In genomic region chr6:129875610-129876515, GRCh38 we compare ENCODE assay signal across 13 cellular contexts. TPM values are rescaled to one million over a fixed set of nuclear protein-coding genes. Genes with fewer than 3 reads are reported as not detected.
DNase-seq lines count a peak whose midpoint lies in the region; ATAC-seq and TF ChIP-seq lines count a peak whose summit lies in the region.
"Had no signal": no experiment of that assay in that cellular context is flagged by ENCODE, and none has a peak within 500 bp of the region (broad histone marks: within the 10 kb centered on the region; RNA-seq: fewer than 3 reads in every experiment).

No MANE protein-coding gene starts in this region.

- ATAC-seq in activated CD8-positive, alpha-beta memory T cell treated with anti-CD3 and anti-CD28 coated beads, Interleukin-2, amount 10 ng/mL, durations not matched to agents 7 days and 5 days, result peak; percentile 57
- ATAC-seq in HG02588 (IDR thresholded peaks at IDR 0.05; ENCODE audit: unreplicated experiment) (peak; percentile 78), HG03565 (IDR thresholded peaks at IDR 0.05; ENCODE audit: unreplicated experiment) (peak; percentile 94)
- peak; percentile 89 to 90 for ATAC-seq in stimulated activated naive B cell treated with anti-CD40 and anti-IgM and Interleukin-4, amounts not matched to agents 10 μg/mL and 1 μg/mL and 100 μg/mL, for 72 hours (replicated peaks)
- ATAC-seq: psoas muscle had no signal

- no peaks in the 10 kb centered on the region for H3K27me3 Mint-ChIP-seq in activated CD8-positive, alpha-beta memory T cell treated with anti-CD3 and anti-CD28 coated beads, Interleukin-2, amount 10 ng/mL, durations not matched to agents 7 days and 5 days
- no peaks in the 10 kb centered on the region for H3K27me3 Mint-ChIP-seq in stimulated activated naive B cell treated with anti-CD40 and anti-IgM and Interleukin-4, amounts not matched to agents 10 μg/mL and 1 μg/mL and 100 μg/mL, for 72 hours

- TF ChIP-seq CTCF in dorsolateral prefrontal cortex (IDR thresholded peaks at IDR 0.05 in 54 of 56, conservative IDR thresholded peaks at IDR 0.05 in 2 of 56; ENCODE audit: low read depth in 1 of 56, partially characterized antibody in 56 of 56), result no peak

- peaks cover 18% of the 10 kb centered on the region for H3K4me1 Mint-ChIP-seq in activated CD8-positive, alpha-beta memory T cell treated with anti-CD3 and anti-CD28 coated beads, Interleukin-2, amount 10 ng/mL, durations not matched to agents 7 days and 5 days
- H3K4me1 Mint-ChIP-seq in stimulated activated naive B cell treated with anti-CD40 and anti-IgM and Interleukin-4, amounts not matched to agents 10 μg/mL and 1 μg/mL and 100 μg/mL, for 72 hours, result peaks cover 16 to 30% of the 10 kb centered on the region in 2 donors

- no peaks in the 10 kb centered on the region for H3K27me3 ChIP-seq in dorsolateral prefrontal cortex
- H3K27me3 ChIP-seq: stomach had no signal

- no peak overlapping the region for H3K27ac ChIP-seq in dorsolateral prefrontal cortex
- H3K27ac ChIP-seq: psoas muscle, stomach, VCaP had no signal

- peak overlapping the region; percentile 5 for H3K4me3 Mint-ChIP-seq in activated CD8-positive, alpha-beta memory T cell treated with anti-CD3 and anti-CD28 coated beads, Interleukin-2, amount 10 ng/mL, durations not matched to agents 7 days and 5 days
- H3K4me3 Mint-ChIP-seq in stimulated activated naive B cell treated with anti-CD40 and anti-IgM and Interleukin-4, amounts not matched to agents 10 μg/mL and 1 μg/mL and 100 μg/mL, for 72 hours, result peak overlapping the region; percentile 4 to 49

- intact Hi-C loops in dorsolateral prefrontal cortex (cut with DNase I), result no loop called here

- H3K4me3 ChIP-seq in dorsolateral prefrontal cortex, result no peak overlapping the region
- H3K4me3 ChIP-seq: psoas muscle, stomach had no signal

- peak overlapping the region; percentile 52 for H3K27ac Mint-ChIP-seq in activated CD8-positive, alpha-beta memory T cell treated with anti-CD3 and anti-CD28 coated beads, Interleukin-2, amount 10 ng/mL, durations not matched to agents 7 days and 5 days
- peak overlapping the region; percentile 54 for H3K27ac Mint-ChIP-seq in stimulated activated naive B cell treated with anti-CD40 and anti-IgM and Interleukin-4, amounts not matched to agents 10 μg/mL and 1 μg/mL and 100 μg/mL, for 72 hours

- peaks cover 25% of the 10 kb centered on the region for H3K36me3 Mint-ChIP-seq in activated CD8-positive, alpha-beta memory T cell treated with anti-CD3 and anti-CD28 coated beads, Interleukin-2, amount 10 ng/mL, durations not matched to agents 7 days and 5 days
- peaks cover 4 to 10% of the 10 kb centered on the region in 2 donors for H3K36me3 Mint-ChIP-seq in stimulated activated naive B cell treated with anti-CD40 and anti-IgM and Interleukin-4, amounts not matched to agents 10 μg/mL and 1 μg/mL and 100 μg/mL, for 72 hours

- H3K9me3 Mint-ChIP-seq in activated CD8-positive, alpha-beta memory T cell treated with anti-CD3 and anti-CD28 coated beads, Interleukin-2, amount 10 ng/mL, durations not matched to agents 7 days and 5 days (ENCODE audit: low read depth), result peaks cover 9% of the 10 kb centered on the region
- peaks cover 5 to 11% of the 10 kb centered on the region in 2 donors for H3K9me3 Mint-ChIP-seq in stimulated activated naive B cell treated with anti-CD40 and anti-IgM and Interleukin-4, amounts not matched to agents 10 μg/mL and 1 μg/mL and 100 μg/mL, for 72 hours

- DNase-seq in activated CD8-positive, alpha-beta memory T cell treated with anti-CD3 and anti-CD28 coated beads, Interleukin-2, amount 10 ng/mL, durations not matched to agents 7 days and 5 days, result no peak
- DNase-seq in activated CD8-positive, alpha-beta memory T cell treated with anti-CD3 and anti-CD28 coated beads, Interleukin-2, amount 50 U/mL, for 48 hours, result no peak
- DNase-seq in stimulated activated naive B cell treated with anti-CD40 and anti-IgM and Interleukin-4, amounts not matched to agents 10 μg/mL and 1 μg/mL and 100 μg/mL, for 72 hours, result no peak
- DNase-seq in NCI-H2107 treated with DMSO at 0.1 percent for 48 hours (lab: John Stamatoyannopoulos, UW; ENCODE audit: unreplicated experiment) (no peak), dorsolateral prefrontal cortex (no peak)
- DNase-seq in stimulated activated naive CD4-positive, alpha-beta T cell (lab: John Stamatoyannopoulos, UW), result no peak
- DNase-seq: NCI-H2081, psoas muscle, stomach had no signal

- CTCF ChIA-PET in activated CD8-positive, alpha-beta memory T cell treated with anti-CD3 and anti-CD28 coated beads, Interleukin-2, amount 10 ng/mL, durations not matched to agents 7 days and 5 days (lab: Charles Lee), result interaction anchor here (0.7 to 1.2 kb wide), 3 partner anchors 9 to 190 kb away, joined by 3 to 7 read pairs (median 3); no protein-coding TSS in a partner anchor

RNA-seq across cellular contexts. Expression of gene TMEM244, which starts 14.7 kb away (rescaled TPM):
- under 1 TPM; 0.73 to 0.99 TPM for total RNA-seq in activated CD8-positive, alpha-beta memory T cell treated with anti-CD3 and anti-CD28 coated beads, Interleukin-2, amount 10 ng/mL, durations not matched to agents 7 days and 5 days
- 1 to 10 TPM in 61 of 120 experiments, under 1 TPM in 5, not detected in 54; 0.88 to 4.5 (median 1.6) TPM for total RNA-seq in dorsolateral prefrontal cortex
- total RNA-seq: bronchial epithelial cell, psoas muscle, stomach had no signal
